In the genomic region with DNA sequence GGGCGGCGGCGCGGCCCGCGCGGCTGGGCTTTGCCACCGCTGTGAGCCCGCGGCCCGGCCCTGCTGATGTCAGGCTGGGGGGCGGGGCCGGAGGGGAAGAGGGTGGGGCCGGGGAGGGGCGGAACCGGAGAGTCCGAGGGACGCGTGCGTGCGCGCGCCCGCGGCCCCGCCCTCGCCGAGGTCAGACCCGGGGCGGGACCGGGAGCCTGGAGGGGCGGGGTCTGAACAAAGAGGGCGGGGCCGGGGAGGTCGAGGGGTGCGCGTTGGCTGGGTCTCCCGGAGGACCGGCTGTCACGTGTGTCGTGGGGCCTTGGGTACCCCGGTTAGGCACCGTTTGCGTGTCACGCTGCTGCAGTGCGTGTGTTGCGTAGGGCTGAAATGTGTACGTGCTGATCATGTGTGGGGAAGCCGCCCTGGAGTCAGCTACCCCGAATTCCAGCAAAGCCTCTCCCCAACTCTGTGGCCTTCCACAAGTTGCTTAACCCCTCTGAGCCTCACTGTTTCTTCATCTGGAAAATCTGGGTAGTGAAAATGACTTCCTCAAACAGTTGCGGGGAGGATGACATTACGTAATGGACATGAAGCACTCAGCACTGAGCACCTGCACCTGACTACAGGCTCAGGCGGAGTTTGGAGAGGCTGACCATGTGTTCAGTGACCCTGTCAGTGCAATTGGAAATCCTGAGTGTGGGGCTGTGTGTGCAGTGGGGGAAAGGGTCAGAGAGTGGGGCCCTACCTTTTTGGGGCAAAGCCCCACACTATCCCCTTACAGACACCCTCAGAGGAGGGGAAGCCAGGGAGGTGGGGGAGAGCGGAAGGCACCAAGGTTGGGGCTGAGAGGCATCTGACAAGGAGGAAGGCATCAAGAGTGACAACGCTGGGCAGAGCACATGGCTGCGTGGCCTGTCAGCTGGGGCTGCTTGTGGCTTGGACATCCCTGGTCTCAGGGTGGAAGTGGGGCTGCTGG, we compare ENCODE assay signal across 8 cellular contexts. TPM values are rescaled to one million over a fixed set of nuclear protein-coding genes. Genes with fewer than 3 reads are reported as not detected.
DNase-seq lines count a peak whose midpoint lies in the region; ATAC-seq and TF ChIP-seq lines count a peak whose summit lies in the region.

TSS of gene RALGDS (minus strand) at position 41 of the 967 bp plus-strand sequence. CDS start 86 bp downstream, outside the sequence.

- peak within 1 kb of the TSS; percentile 91 for H3K4me2 ChIP-seq in PC-9

- H3K27ac ChIP-seq in PC-9, result peak within 1 kb of the TSS; percentile 64

- no peaks in the 10 kb centered on the region for H3K36me3 ChIP-seq in PC-9 (ENCODE audit: low read depth)

- 0 out of 2 replicates have a peak within 1 kb of the TSS, but pooled peaks have one; percentile 49 for H2AFZ ChIP-seq in PC-9

- POLR2A ChIA-PET in PC-9 (lab: Charles Lee; ENCODE audit: unreplicated experiment), result no interaction called here

- ATAC-seq in GM21423 (IDR thresholded peaks at IDR 0.05; ENCODE audit: unreplicated experiment), result peak; percentile 58

- H3F3A ChIP-seq in PC-9 (ENCODE audit: insufficient read depth, low read depth), result peaks cover 12% of the 10 kb centered on the region; the same call in 1 of the 2 replicates

- H3K4me1 ChIP-seq in PC-9 (replicated peaks; ENCODE audit: insufficient read depth), result peaks cover 15% of the 10 kb centered on the region

- H3K9me3 ChIP-seq in PC-9 (ENCODE audit: insufficient read depth, low read depth), result no peaks in the 10 kb centered on the region

- DNase-seq in COLO668 (lab: John Stamatoyannopoulos, UW; ENCODE audit: unreplicated experiment), result peak; percentile 95
- DNase-seq in HuH-7 (ENCODE audit: low spot score), result peak; percentile 98
- peak; percentile 85 to 87 for DNase-seq in PC-9
- DNase-seq in activated T-cell treated with anti-CD3 and anti-CD28 coated beads for 48 hours (ENCODE audit: low read depth), result peak; percentile 88
- no peak for DNase-seq in epithelial cell of proximal tubule (ENCODE audit: low read depth)
- peak; percentile 90 for DNase-seq in mucosa of gallbladder (ENCODE audit: low spot score)
- DNase-seq in stimulated activated CD8-positive, alpha-beta memory T cell treated with anti-CD3 and anti-CD28 coated beads, Interleukin-4, amount 100 ng/mL, for 24 hours (ENCODE audit: low read depth), result peak; percentile 83

- CTCF ChIA-PET in PC-9 (lab: Charles Lee), result no interaction called here

- peak within 1 kb of the TSS; percentile 67 for H3K4me3 ChIP-seq in PC-9
- H3K4me3 ChIP-seq in epithelial cell of proximal tubule (ENCODE audit: low read depth, low read length), result peak within 1 kb of the TSS; percentile 68

- intact Hi-C loops in PC-9 (cut with micrococcal nuclease; ENCODE audit: unreplicated experiment), result loop anchor here (1.0 kb wide), 2 partner anchors 18 to 23 kb away; no protein-coding TSS in a partner anchor

- H4K20me1 ChIP-seq in PC-9 (ENCODE audit: insufficient read depth), result peaks cover 17% of the 10 kb centered on the region; the same call in 1 of the 2 replicates

- H3K79me2 ChIP-seq in PC-9 (ENCODE audit: low read depth), result no peaks in the 10 kb centered on the region

- H3K27me3 ChIP-seq in PC-9 (ENCODE audit: insufficient read depth, low read depth), result no peaks in the 10 kb centered on the region

- TF ChIP-seq CTCF in PC-9 (conservative IDR thresholded peaks at IDR 0.05) (no peak), epithelial cell of proximal tubule (conservative IDR thresholded peaks at IDR 0.05; ENCODE audit: low read depth, low read length) (no peak)

- BruUV-seq in PC-9 (replicated peaks; lab: Mats Ljungman, UMichigan), result no TSS peak

- H3K9me2 ChIP-seq in PC-9 (ENCODE audit: insufficient read depth), result no peaks in the 10 kb centered on the region

RNA-seq across cellular contexts. Expression of gene RALGDS, which starts in this region (rescaled TPM):
- total RNA-seq in PC-9 (2021) (24.8 and 30.0 TPM in 2 replicates), epithelial cell of proximal tubule (18.2 and 39.0 TPM in 2 replicates), mucosa of gallbladder (50.7 TPM)
